ENCODE assay signal across 20 cellular contexts in the genomic region with DNA sequence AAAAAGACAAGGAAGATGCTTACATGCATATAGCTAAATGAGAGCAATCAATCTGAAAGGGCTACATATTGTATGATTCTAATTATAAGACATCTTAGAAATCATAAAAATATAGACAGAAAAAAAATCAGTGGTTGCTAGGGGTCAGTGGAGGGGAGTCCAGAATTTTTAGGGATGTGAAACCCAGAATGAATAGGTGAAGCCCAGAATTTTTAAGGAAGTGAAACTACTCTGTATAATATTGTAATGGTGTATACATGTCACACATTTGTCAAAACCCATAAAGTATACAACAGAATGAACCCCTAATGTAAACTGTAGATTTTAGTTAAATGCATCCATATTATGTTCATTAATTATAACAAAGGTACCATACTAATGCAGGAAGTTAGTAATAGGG.
DNase-seq lines count a peak whose midpoint lies in the region; ATAC-seq, FAIRE-seq and TF ChIP-seq lines count a peak whose summit lies in the region.
"Had no signal": no experiment of that assay in that cellular context is flagged by ENCODE, and none has a peak within 500 bp of the region (broad histone marks: within the 10 kb centered on the region; RNA-seq: fewer than 3 reads in every experiment).

No MANE protein-coding gene starts in this region.

- H3K9me3 ChIP-seq in OCI-LY3 (ENCODE audit: insufficient read depth, low read length), result no peaks in the 10 kb centered on the region
- H3K9me3 ChIP-seq: upper lobe of right lung had no signal

- no peaks in the 10 kb centered on the region for H4K20me1 ChIP-seq in OCI-LY3 (ENCODE audit: insufficient read depth, low read length)

- peaks cover 8% of the 10 kb centered on the region for H3K4me1 ChIP-seq in OCI-LY3 (ENCODE audit: low read length)
- H3K4me1 ChIP-seq: upper lobe of right lung had no signal

- no peaks in the 10 kb centered on the region for H3K27me3 Mint-ChIP-seq in naive thymus-derived CD8-positive, alpha-beta T cell
- H3K27me3 Mint-ChIP-seq: activated naive CD4-positive, alpha-beta T cell treated with anti-CD3 and anti-CD28 coated beads, Interleukin-2, amount 50 U/mL, for 24 hours had no signal

- TF ChIP-seq CTCF in OCI-LY3 (IDR thresholded peaks at IDR 0.05; ENCODE audit: low read depth, low read length), result no peak

- DNase-seq in naive thymus-derived CD8-positive, alpha-beta T cell, result no peak
- DNase-seq in GM12892 (ENCODE audit: insufficient read length) (no peak), anterior cingulate cortex (lab: John Stamatoyannopoulos, UW) (no peak), NCI-H2171 treated with DMSO at 0.1 percent for 48 hours (lab: John Stamatoyannopoulos, UW) (no peak)
- DNase-seq: COR-L47, HFFc6, kidney glomerular epithelial cell, mucosa of descending colon, NCI-H1694 treated with DMSO at 0.1 percent for 48 hours, NCI-H526 treated with DMSO at 0.1 percent for 48 hours, upper lobe of right lung had no signal

- ATAC-seq in GM18511 (IDR thresholded peaks at IDR 0.05; ENCODE audit: unreplicated experiment) (peak; percentile 86), GM21786 (IDR thresholded peaks at IDR 0.05; ENCODE audit: unreplicated experiment) (peak; percentile 75), HG03378 (IDR thresholded peaks at IDR 0.05; ENCODE audit: unreplicated experiment) (peak; percentile 85)
- no peak for ATAC-seq in naive thymus-derived CD8-positive, alpha-beta T cell
- ATAC-seq: K562; mucosa of descending colon; stimulated activated effector memory CD8-positive, alpha-beta T cell treated with anti-CD3 and anti-CD28 coated beads, Interleukin-12 subunit alpha, Interleukin-12 subunit beta, amount 100 ng/mL, for 72 hours; upper lobe of right lung had no signal

- no peak overlapping the region for H2AFZ ChIP-seq in OCI-LY3 (ENCODE audit: low read depth, low read length)

- H3K4me3 ChIP-seq in OCI-LY3 (ENCODE audit: low read length), result no peak overlapping the region
- H3K4me3 ChIP-seq: K562, mucosa of descending colon, upper lobe of right lung had no signal

- H3K79me2 ChIP-seq in OCI-LY3 (ENCODE audit: low read length), result no peaks in the 10 kb centered on the region

- 0 out of 2 replicates have a peak overlapping the region, but pooled peaks have one; percentile 13 for H3K4me2 ChIP-seq in OCI-LY3 (ENCODE audit: low read length)

- no peak for TF ChIP-seq POLR2A in GM12892 (IDR thresholded peaks at IDR 0.05; ENCODE audit: low read depth, low read length)

- no peak overlapping the region for H3K9ac ChIP-seq in OCI-LY3 (ENCODE audit: low read length)

- no peak overlapping the region for H3K27ac ChIP-seq in OCI-LY3 (ENCODE audit: low read length)
- H3K27ac ChIP-seq: HL-60, upper lobe of right lung had no signal

- no peak for FAIRE-seq in GM12892 (lab: Jason Lieb, UNC)
- FAIRE-seq: G401.6, K562 had no signal

- no peak overlapping the region for H3K27ac Mint-ChIP-seq in naive thymus-derived CD8-positive, alpha-beta T cell
- H3K27ac Mint-ChIP-seq: activated naive CD4-positive, alpha-beta T cell treated with anti-CD3 and anti-CD28 coated beads, Interleukin-2, amount 50 U/mL, for 24 hours; HFFc6; stimulated activated effector memory CD8-positive, alpha-beta T cell treated with anti-CD3 and anti-CD28 coated beads, Interleukin-12 subunit alpha, Interleukin-12 subunit beta, amount 100 ng/mL, for 72 hours had no signal

- peaks cover 0 to 3% (median 0%) of the 10 kb centered on the region in 4 donors for H3K4me1 Mint-ChIP-seq in naive thymus-derived CD8-positive, alpha-beta T cell
- H3K4me1 Mint-ChIP-seq: activated naive CD4-positive, alpha-beta T cell treated with anti-CD3 and anti-CD28 coated beads, Interleukin-2, amount 50 U/mL, for 24 hours; stimulated activated effector memory CD8-positive, alpha-beta T cell treated with anti-CD3 and anti-CD28 coated beads, Interleukin-12 subunit alpha, Interleukin-12 subunit beta, amount 100 ng/mL, for 72 hours had no signal

- POLR2A ChIA-PET in naive thymus-derived CD8-positive, alpha-beta T cell (lab: Charles Lee), result no interaction called here

- H3K9me3 Mint-ChIP-seq in naive thymus-derived CD8-positive, alpha-beta T cell, result peaks cover 0 to 9% (median 0%) of the 10 kb centered on the region in 9 donors
- H3K9me3 Mint-ChIP-seq: activated naive CD4-positive, alpha-beta T cell treated with anti-CD3 and anti-CD28 coated beads, Interleukin-2, amount 50 U/mL, for 24 hours; HFFc6 had no signal

- H3K36me3 Mint-ChIP-seq in naive thymus-derived CD8-positive, alpha-beta T cell, result no peaks in the 10 kb centered on the region
- H3K36me3 Mint-ChIP-seq: activated naive CD4-positive, alpha-beta T cell treated with anti-CD3 and anti-CD28 coated beads, Interleukin-2, amount 50 U/mL, for 24 hours; stimulated activated effector memory CD8-positive, alpha-beta T cell treated with anti-CD3 and anti-CD28 coated beads, Interleukin-12 subunit alpha, Interleukin-12 subunit beta, amount 100 ng/mL, for 72 hours had no signal

- H3K36me3 ChIP-seq in OCI-LY3 (replicated peaks; ENCODE audit: low read depth, low read length), result no peaks in the 10 kb centered on the region
- H3K36me3 ChIP-seq: upper lobe of right lung had no signal

- no peaks in the 10 kb centered on the region for H3K27me3 ChIP-seq in OCI-LY3 (ENCODE audit: low read depth, low read length)
- H3K27me3 ChIP-seq: upper lobe of right lung had no signal

- no peak overlapping the region for H3K4me3 Mint-ChIP-seq in naive thymus-derived CD8-positive, alpha-beta T cell
- H3K4me3 Mint-ChIP-seq: activated naive CD4-positive, alpha-beta T cell treated with anti-CD3 and anti-CD28 coated beads, Interleukin-2, amount 50 U/mL, for 24 hours; HFFc6; stimulated activated effector memory CD8-positive, alpha-beta T cell treated with anti-CD3 and anti-CD28 coated beads, Interleukin-12 subunit alpha, Interleukin-12 subunit beta, amount 100 ng/mL, for 72 hours had no signal

Comparison
In these comparisons a context has a peak if more than half of its experiments do, and no peak if none do; other contexts are left out.
1. ATAC-seq: peak in GM18511 (single experiment), GM21786 (single experiment) and HG03378 (single experiment); none in naive thymus-derived CD8-positive, alpha-beta T cell (0 of 2).